Comparison of ENCODE assay signal across 19 cellular contexts in genomic region chrX:128464091-128464490, GRCh38.
A peak's percentile ranks its signal among the peaks of the same experiment; 100 is the strongest.
DNase-seq lines count a peak whose midpoint lies in the region; ATAC-seq, FAIRE-seq and TF ChIP-seq lines count a peak whose summit lies in the region.
"Had no signal": no experiment of that assay in that cellular context is flagged by ENCODE, and none has a peak within 500 bp of the region (broad histone marks: within the 10 kb centered on the region; RNA-seq: fewer than 3 reads in every experiment).

No MANE protein-coding gene starts in this region.

- H3K27me3 ChIP-seq in breast epithelium (peaks cover 0 to 4% of the 10 kb centered on the region in 2 donors), astrocyte (ENCODE audit: insufficient read depth, low read length) (no peaks in the 10 kb centered on the region), hepatocyte (no peaks in the 10 kb centered on the region)
- H3K27me3 ChIP-seq: Peyer's patch, SJCRH30 had no signal

- H3K9ac ChIP-seq in astrocyte (ENCODE audit: low read length): no peak overlapping the region

- FAIRE-seq in astrocyte (lab: Jason Lieb, UNC): no peak
- FAIRE-seq in urothelium cell line (lab: Jason Lieb, UNC): no peak
- FAIRE-seq: G401.6 had no signal

- BruUV-seq in MCF 10A (replicated peaks; lab: Mats Ljungman, UMichigan): no TSS peak

- no peak overlapping the region for H3K4me3 Mint-ChIP-seq in MCF 10A (ENCODE audit: unreplicated experiment)
- H3K4me3 Mint-ChIP-seq in astrocyte (ENCODE audit: unreplicated experiment): no peak overlapping the region
- H3K4me3 Mint-ChIP-seq: CD4-positive, CD25-positive, alpha-beta regulatory T cell; GM23338 had no signal

- no peaks in the 10 kb centered on the region for H3K9me2 ChIP-seq in hepatocyte (replicated peaks; ENCODE audit: insufficient read depth)

- H3K36me3 Mint-ChIP-seq in MCF 10A (ENCODE audit: insufficient read depth, unreplicated experiment) (no peaks in the 10 kb centered on the region), astrocyte (ENCODE audit: low read depth, unreplicated experiment) (no peaks in the 10 kb centered on the region)
- H3K36me3 Mint-ChIP-seq: CD4-positive, CD25-positive, alpha-beta regulatory T cell had no signal

- H3K9me3 Mint-ChIP-seq in MCF 10A (ENCODE audit: unreplicated experiment) (peaks cover 8% of the 10 kb centered on the region), astrocyte (ENCODE audit: unreplicated experiment) (no peaks in the 10 kb centered on the region)

- H3K79me2 ChIP-seq in astrocyte (ENCODE audit: insufficient read depth, low read length) (no peaks in the 10 kb centered on the region), hepatocyte (no peaks in the 10 kb centered on the region)

- H3K27me3 Mint-ChIP-seq in MCF 10A (ENCODE audit: insufficient read depth, unreplicated experiment) (no peaks in the 10 kb centered on the region), astrocyte (ENCODE audit: low read depth, unreplicated experiment) (no peaks in the 10 kb centered on the region)
- H3K27me3 Mint-ChIP-seq: CD4-positive, CD25-positive, alpha-beta regulatory T cell had no signal

- no peaks in the 10 kb centered on the region for H3K36me3 ChIP-seq in breast epithelium
- no peaks in the 10 kb centered on the region for H3K36me3 ChIP-seq in astrocyte (ENCODE audit: insufficient read depth, low read length)
- H3K36me3 ChIP-seq in hepatocyte (replicated peaks; ENCODE audit: insufficient read depth, low read depth): no peaks in the 10 kb centered on the region
- H3K36me3 ChIP-seq: Peyer's patch, SJCRH30 had no signal

- intact Hi-C loops in MCF 10A (cut with micrococcal nuclease) (no loop called here), breast epithelium (cut with DNase I; ENCODE audit: low total_unique reads) (no loop called here), Right ventricle myocardium inferior (cut with DNase I) (no loop called here)

- DNase-seq in MCF 10A (ENCODE audit: unreplicated experiment): peak; percentile 71
- no peak for DNase-seq in breast epithelium (ENCODE audit: low spot score in 2 of 2)
- DNase-seq in astrocyte (ENCODE audit: low read depth): peak; percentile 26
- DNase-seq in hepatocyte (ENCODE audit: low spot score): peak; percentile 6
- peak; percentile 9 for DNase-seq in urothelium cell line (ENCODE audit: low spot score)
- DNase-seq in A172 (ENCODE audit: low spot score): no peak
- DNase-seq in Right ventricle myocardium inferior (ENCODE audit: missing footprints): no peak
- no peak for DNase-seq in OCI-M2 (lab: John Stamatoyannopoulos, UW; ENCODE audit: unreplicated experiment)
- DNase-seq: Calu3; CD4-positive, CD25-positive, alpha-beta regulatory T cell; DMS79 treated with DMSO at 0.1 percent for 48 hours; KG1; NCI-H187 treated with DMSO at 0.1 percent for 48 hours; NCI-H2171; NCI-H82; Peyer's patch; SJCRH30 had no signal

- H3K4me2 ChIP-seq in astrocyte (ENCODE audit: low read length) (no peak overlapping the region), hepatocyte (no peak overlapping the region)
- H3K4me2 ChIP-seq: GM23338 had no signal

- H3K9me3 ChIP-seq in breast epithelium (peaks cover 0 to 6% of the 10 kb centered on the region in 2 donors), astrocyte (ENCODE audit: insufficient read depth, low read depth, low read length) (no peaks in the 10 kb centered on the region), hepatocyte (ENCODE audit: low read depth) (no peaks in the 10 kb centered on the region)
- H3K9me3 ChIP-seq: Peyer's patch, SJCRH30 had no signal

- H3K4me1 ChIP-seq in breast epithelium (no peaks in the 10 kb centered on the region), astrocyte (ENCODE audit: insufficient read depth, low read length) (no peaks in the 10 kb centered on the region), hepatocyte (ENCODE audit: insufficient read depth) (no peaks in the 10 kb centered on the region)
- H3K4me1 ChIP-seq: Peyer's patch, SJCRH30 had no signal

- H3K4me3 ChIP-seq in breast epithelium (no peak overlapping the region), astrocyte (ENCODE audit: insufficient read depth, low read depth, low read length) (no peak overlapping the region), hepatocyte (no peak overlapping the region)
- H3K4me3 ChIP-seq: GM23338, Peyer's patch, SJCRH30 had no signal

- TF ChIP-seq POLR2A in breast epithelium (IDR thresholded peaks at IDR 0.05): no peak

- WGBS in hepatocyte (ENCODE audit: low lambda C conversion rate, missing lambda C conversion rate): 50% methylated on average over 4 of the region's 4 CpGs

- CTCF ChIA-PET in MCF 10A (lab: Yijun Ruan, JAX): no interaction called here

- TF ChIP-seq CTCF in MCF 10A (IDR thresholded peaks at IDR 0.05; ENCODE audit: unreplicated experiment): no peak
- TF ChIP-seq CTCF in breast epithelium (IDR thresholded peaks at IDR 0.05): no peak
- TF ChIP-seq CTCF in astrocyte (IDR thresholded peaks at IDR 0.05; ENCODE audit: insufficient read depth, low read depth, low read length): no peak
- no peak for TF ChIP-seq CTCF in hepatocyte (IDR thresholded peaks at IDR 0.05; ENCODE audit: poor library complexity)

- H3K27ac Mint-ChIP-seq in MCF 10A (ENCODE audit: low read depth, unreplicated experiment) (no peak overlapping the region), astrocyte (ENCODE audit: unreplicated experiment) (peak overlapping the region; percentile 72)
- H3K27ac Mint-ChIP-seq: CD4-positive, CD25-positive, alpha-beta regulatory T cell; GM23338 had no signal

- ATAC-seq in Right ventricle myocardium inferior: no peak
- ATAC-seq: GM23338 had no signal

- H4K20me1 ChIP-seq in astrocyte (ENCODE audit: insufficient read depth, low read length) (no peaks in the 10 kb centered on the region), hepatocyte (ENCODE audit: insufficient read depth, poor library complexity, severe bottlenecking) (no peaks in the 10 kb centered on the region)

- H2AFZ ChIP-seq in astrocyte (ENCODE audit: low read depth, low read length): no peak overlapping the region
- H2AFZ ChIP-seq in hepatocyte: no peak overlapping the region
- H2AFZ ChIP-seq: GM23338 had no signal

- H3K27ac ChIP-seq in breast epithelium: no peak overlapping the region
- H3K27ac ChIP-seq in astrocyte (ENCODE audit: low read depth, low read length): no peak overlapping the region
- H3K27ac ChIP-seq in hepatocyte: no peak overlapping the region
- H3K27ac ChIP-seq: Peyer's patch, SJCRH30 had no signal

- H3K4me1 Mint-ChIP-seq in MCF 10A (ENCODE audit: insufficient read depth, unreplicated experiment): peaks cover 6% of the 10 kb centered on the region
- peaks cover 18% of the 10 kb centered on the region for H3K4me1 Mint-ChIP-seq in astrocyte (ENCODE audit: low read depth, unreplicated experiment)
- H3K4me1 Mint-ChIP-seq: CD4-positive, CD25-positive, alpha-beta regulatory T cell; GM23338 had no signal

- POLR2A ChIA-PET in MCF 10A (lab: Yijun Ruan, JAX): no interaction called here

Comparison
In these comparisons a context has a peak if more than half of its experiments do, and no peak if none do; other contexts are left out.
1. DNase-seq: peak in MCF 10A (single experiment), astrocyte (single experiment), hepatocyte (single experiment) and urothelium cell line (single experiment); none in breast epithelium (0 of 2), A172 (single experiment), Right ventricle myocardium inferior (single experiment) and OCI-M2 (single experiment).